8 cellular contexts compared by ENCODE assay signal in the genomic region with DNA sequence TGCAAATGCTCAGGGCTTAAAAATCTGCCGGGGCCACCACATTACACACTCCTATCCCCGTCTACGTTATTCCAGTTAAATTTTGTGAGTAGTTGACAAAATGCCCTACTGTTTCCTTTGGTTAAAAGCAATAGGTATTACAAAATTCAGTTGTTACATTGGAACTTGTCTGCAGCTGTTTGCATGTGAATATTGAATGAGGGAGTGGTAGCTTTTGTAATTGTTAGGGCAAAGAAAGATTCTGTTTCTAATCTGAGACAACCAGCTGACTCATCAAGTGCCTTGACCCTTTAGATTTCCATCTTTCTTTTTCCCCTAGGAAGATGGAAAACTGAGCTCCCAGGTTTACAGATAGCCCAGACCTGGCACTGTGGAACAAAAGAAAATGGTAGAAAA. TPM values are rescaled to one million over a fixed set of nuclear protein-coding genes. Genes with fewer than 3 reads are reported as not detected.
DNase-seq lines count a peak whose midpoint lies in the region; ATAC-seq and TF ChIP-seq lines count a peak whose summit lies in the region.

No MANE protein-coding gene starts in this region.

- no peak for TF ChIP-seq CTCF in activated B cell treated with CpG ODN at 0.5 μM for 24 hours (IDR thresholded peaks at IDR 0.05)

- no peak for ATAC-seq in activated B cell treated with CpG ODN at 0.5 μM for 24 hours (ENCODE audit: low read depth)
- ATAC-seq in GM19463 (IDR thresholded peaks at IDR 0.05; ENCODE audit: unreplicated experiment): no peak
- ATAC-seq in HG02588 (IDR thresholded peaks at IDR 0.05; ENCODE audit: unreplicated experiment): no peak

- intact Hi-C loops in activated CD4-positive, alpha-beta T cell treated with anti-CD3 and anti-CD28 coated beads, Interleukin-2, amount 10 ng/mL, durations not matched to agents 24 days and 14 days (cut with micrococcal nuclease): loop anchor here (2.0 to 5.0 kb wide), 2 partner anchors 30 to 95 kb away; a partner anchor contains a TSS
- intact Hi-C loops in activated B cell treated with CpG ODN at 0.5 μM for 24 hours (cut with micrococcal nuclease): loop anchor here (1.0 to 2.0 kb wide), 7 partner anchors 30 to 328 kb away; a partner anchor contains a TSS

- POLR2A ChIA-PET in activated B cell treated with CpG ODN at 0.5 μM for 24 hours (lab: Charles Lee): interaction anchor here (1.1 to 2.4 kb wide), 2 partner anchors 30 to 62 kb away, joined by 3 to 9 read pairs; a partner anchor contains a TSS

- CTCF ChIA-PET in activated B cell treated with CpG ODN at 0.5 μM for 24 hours (lab: Charles Lee): interaction anchor here (1.0 to 2.4 kb wide), 17 partner anchors 9 to 553 kb away, joined by 3 to 11 read pairs (median 5); a partner anchor contains a TSS

- H3K36me3 Mint-ChIP-seq in activated CD4-positive, alpha-beta T cell treated with anti-CD3 and anti-CD28 coated beads, Interleukin-2, amount 10 ng/mL, durations not matched to agents 24 days and 14 days (ENCODE audit: low read depth): peaks cover 17% of the 10 kb centered on the region
- H3K36me3 Mint-ChIP-seq in activated B cell treated with CpG ODN at 0.5 μM for 24 hours (ENCODE audit: low read depth): peaks cover 35% of the 10 kb centered on the region
- peaks cover 0 to 3% (median 2%) of the 10 kb centered on the region in 3 donors for H3K36me3 Mint-ChIP-seq in immature natural killer cell

- H3K27ac Mint-ChIP-seq in activated CD4-positive, alpha-beta T cell treated with anti-CD3 and anti-CD28 coated beads, Interleukin-2, amount 10 ng/mL, durations not matched to agents 24 days and 14 days: peak overlapping the region; percentile 60
- H3K27ac Mint-ChIP-seq in activated B cell treated with CpG ODN at 0.5 μM for 24 hours (peak overlapping the region; percentile 50), immature natural killer cell (peak overlapping the region in 4 of 6 donors; percentile 27 to 86 (median 58))

- H3K4me1 Mint-ChIP-seq in activated CD4-positive, alpha-beta T cell treated with anti-CD3 and anti-CD28 coated beads, Interleukin-2, amount 10 ng/mL, durations not matched to agents 24 days and 14 days: peaks cover 45% of the 10 kb centered on the region
- H3K4me1 Mint-ChIP-seq in activated B cell treated with CpG ODN at 0.5 μM for 24 hours (peaks cover 51% of the 10 kb centered on the region), immature natural killer cell (peaks cover 56 to 69% of the 10 kb centered on the region in 2 donors)

- DNase-seq in activated CD4-positive, alpha-beta T cell treated with anti-CD3 and anti-CD28 coated beads, Interleukin-2, amount 10 ng/mL, durations not matched to agents 24 days and 14 days: no peak
- DNase-seq in activated CD4-positive, alpha-beta T cell treated with anti-CD3 and anti-CD28 coated beads for 48 hours: no peak
- DNase-seq in activated B cell treated with CpG ODN at 0.5 μM for 24 hours: no peak
- DNase-seq in immature natural killer cell: no peak
- no peak for DNase-seq in NCI-H1436 treated with DMSO at 0.1 percent for 48 hours (lab: John Stamatoyannopoulos, UW)

- no peaks in the 10 kb centered on the region for H3K27me3 Mint-ChIP-seq in activated CD4-positive, alpha-beta T cell treated with anti-CD3 and anti-CD28 coated beads, Interleukin-2, amount 10 ng/mL, durations not matched to agents 24 days and 14 days
- H3K27me3 Mint-ChIP-seq in activated B cell treated with CpG ODN at 0.5 μM for 24 hours (no peaks in the 10 kb centered on the region), immature natural killer cell (ENCODE audit: low read depth in 3 of 3) (peaks cover 0 to 3% (median 2%) of the 10 kb centered on the region in 3 donors)

- no peaks in the 10 kb centered on the region for H3K9me3 Mint-ChIP-seq in activated CD4-positive, alpha-beta T cell treated with anti-CD3 and anti-CD28 coated beads, Interleukin-2, amount 10 ng/mL, durations not matched to agents 24 days and 14 days
- H3K9me3 Mint-ChIP-seq in activated B cell treated with CpG ODN at 0.5 μM for 24 hours (no peaks in the 10 kb centered on the region), immature natural killer cell (no peaks in the 10 kb centered on the region)

- peak overlapping the region; percentile 13 for H3K27ac ChIP-seq in temporal lobe (ENCODE audit: low read depth, low read length)

- no peak overlapping the region for H3K4me3 Mint-ChIP-seq in activated CD4-positive, alpha-beta T cell treated with anti-CD3 and anti-CD28 coated beads, Interleukin-2, amount 10 ng/mL, durations not matched to agents 24 days and 14 days
- H3K4me3 Mint-ChIP-seq in activated B cell treated with CpG ODN at 0.5 μM for 24 hours (no peak overlapping the region), immature natural killer cell (no peak overlapping the region)

RNA-seq across cellular contexts. Expression of a gene that starts 30.2 kb away (rescaled TPM):
- 34.6 and 37.3 TPM in 2 replicates for total RNA-seq in activated CD4-positive, alpha-beta T cell treated with anti-CD3 and anti-CD28 coated beads, Interleukin-2, amount 10 ng/mL, durations not matched to agents 24 days and 14 days
- total RNA-seq in activated B cell treated with CpG ODN at 0.5 μM for 24 hours: 33.6 and 38.8 TPM in 2 replicates
- polyA plus RNA-seq in immature natural killer cell: 1 to 10 TPM in 2 of 3 donors, under 1 TPM in 1; 0.59 to 8.5 (median 1.5) TPM
- total RNA-seq in temporal lobe: 12.8 TPM

RNA-seq across cellular contexts. Expression of a gene that starts 31.0 kb away (rescaled TPM):
- total RNA-seq in activated CD4-positive, alpha-beta T cell treated with anti-CD3 and anti-CD28 coated beads, Interleukin-2, amount 10 ng/mL, durations not matched to agents 24 days and 14 days: 0.88 and 1.6 TPM in 2 replicates
- total RNA-seq in activated B cell treated with CpG ODN at 0.5 μM for 24 hours: 2.6 and 2.7 TPM in 2 replicates
- 1 to 10 TPM; 2.3 to 5.8 (median 5.8) TPM for polyA plus RNA-seq in immature natural killer cell
- 0.74 TPM for total RNA-seq in temporal lobe

RNA-seq across cellular contexts. Expression of a gene that starts 43.9 kb away (rescaled TPM):
- 126 and 134 TPM in 2 replicates for total RNA-seq in activated CD4-positive, alpha-beta T cell treated with anti-CD3 and anti-CD28 coated beads, Interleukin-2, amount 10 ng/mL, durations not matched to agents 24 days and 14 days
- total RNA-seq in activated B cell treated with CpG ODN at 0.5 μM for 24 hours: 73.6 and 85.3 TPM in 2 replicates
- 10 to 100 TPM in 2 of 3 donors, 1 to 10 TPM in 1; 8.7 to 16.3 (median 15.0) TPM for polyA plus RNA-seq in immature natural killer cell
- 70.3 TPM for total RNA-seq in temporal lobe

RNA-seq across cellular contexts. Expression of a gene that starts 57.9 kb away (rescaled TPM):
- 177 and 183 TPM in 2 replicates for total RNA-seq in activated CD4-positive, alpha-beta T cell treated with anti-CD3 and anti-CD28 coated beads, Interleukin-2, amount 10 ng/mL, durations not matched to agents 24 days and 14 days
- total RNA-seq in activated B cell treated with CpG ODN at 0.5 μM for 24 hours (243 and 252 TPM in 2 replicates), temporal lobe (45.7 TPM)
- polyA plus RNA-seq in immature natural killer cell: 100 to 1,000 TPM; 256 to 292 (median 268) TPM
